2 cellular contexts compared by ENCODE assay signal in the genomic region with DNA sequence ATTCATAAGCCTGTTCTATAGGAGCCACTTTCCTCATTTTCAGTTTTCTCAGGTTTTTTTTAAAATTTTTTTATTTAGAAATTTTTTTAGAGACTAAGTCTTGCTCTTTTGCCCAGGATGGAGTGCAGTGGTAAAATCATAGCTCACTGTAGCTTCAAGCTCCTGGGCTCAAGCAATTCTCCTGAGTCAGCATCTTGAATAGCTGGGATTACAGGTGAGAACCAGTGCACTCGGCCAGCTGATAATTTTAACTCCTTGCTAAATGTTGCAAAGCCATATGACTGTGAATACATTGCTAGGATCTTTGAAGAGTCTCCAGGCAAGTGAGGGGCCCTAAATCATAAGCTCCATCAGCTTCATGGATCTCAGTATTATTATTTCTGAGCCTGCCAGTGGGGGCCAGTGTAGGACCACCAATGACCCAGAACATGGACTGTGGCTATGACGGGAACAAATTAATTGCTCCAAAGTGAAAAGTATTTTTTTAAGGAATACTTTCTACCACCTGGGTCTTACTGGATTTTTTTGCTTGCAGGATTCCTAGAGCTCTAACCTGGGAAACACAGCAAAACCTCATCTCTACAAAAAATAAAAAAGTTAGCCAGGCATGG.
TF ChIP-seq lines count a peak whose summit lies in the region.

No MANE protein-coding gene starts in this region.

TF ChIP-seq in IMR-90, 13 proteins besides CTCF, POLR2A, EP300 and RAD21 (continued from another document):
- TF ChIP-seq, protein P1, sequence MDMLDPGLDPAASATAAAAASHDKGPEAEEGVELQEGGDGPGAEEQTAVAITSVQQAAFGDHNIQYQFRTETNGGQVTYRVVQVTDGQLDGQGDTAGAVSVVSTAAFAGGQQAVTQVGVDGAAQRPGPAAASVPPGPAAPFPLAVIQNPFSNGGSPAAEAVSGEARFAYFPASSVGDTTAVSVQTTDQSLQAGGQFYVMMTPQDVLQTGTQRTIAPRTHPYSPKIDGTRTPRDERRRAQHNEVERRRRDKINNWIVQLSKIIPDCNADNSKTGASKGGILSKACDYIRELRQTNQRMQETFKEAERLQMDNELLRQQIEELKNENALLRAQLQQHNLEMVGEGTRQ (IDR thresholded peaks at IDR 0.05; ENCODE audit: low read depth, low read length): no peak

TF ChIP-seq in WTC11, 78 proteins besides CTCF, POLR2A, EP300 and RAD21 (continued from another document):
- TF ChIP-seq, protein P2, sequence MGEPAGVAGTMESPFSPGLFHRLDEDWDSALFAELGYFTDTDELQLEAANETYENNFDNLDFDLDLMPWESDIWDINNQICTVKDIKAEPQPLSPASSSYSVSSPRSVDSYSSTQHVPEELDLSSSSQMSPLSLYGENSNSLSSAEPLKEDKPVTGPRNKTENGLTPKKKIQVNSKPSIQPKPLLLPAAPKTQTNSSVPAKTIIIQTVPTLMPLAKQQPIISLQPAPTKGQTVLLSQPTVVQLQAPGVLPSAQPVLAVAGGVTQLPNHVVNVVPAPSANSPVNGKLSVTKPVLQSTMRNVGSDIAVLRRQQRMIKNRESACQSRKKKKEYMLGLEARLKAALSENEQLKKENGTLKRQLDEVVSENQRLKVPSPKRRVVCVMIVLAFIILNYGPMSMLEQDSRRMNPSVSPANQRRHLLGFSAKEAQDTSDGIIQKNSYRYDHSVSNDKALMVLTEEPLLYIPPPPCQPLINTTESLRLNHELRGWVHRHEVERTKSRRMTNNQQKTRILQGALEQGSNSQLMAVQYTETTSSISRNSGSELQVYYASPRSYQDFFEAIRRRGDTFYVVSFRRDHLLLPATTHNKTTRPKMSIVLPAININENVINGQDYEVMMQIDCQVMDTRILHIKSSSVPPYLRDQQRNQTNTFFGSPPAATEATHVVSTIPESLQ (CRISPR knock-in tag; IDR thresholded peaks at IDR 0.05): no peak
- TF ChIP-seq, protein P3, sequence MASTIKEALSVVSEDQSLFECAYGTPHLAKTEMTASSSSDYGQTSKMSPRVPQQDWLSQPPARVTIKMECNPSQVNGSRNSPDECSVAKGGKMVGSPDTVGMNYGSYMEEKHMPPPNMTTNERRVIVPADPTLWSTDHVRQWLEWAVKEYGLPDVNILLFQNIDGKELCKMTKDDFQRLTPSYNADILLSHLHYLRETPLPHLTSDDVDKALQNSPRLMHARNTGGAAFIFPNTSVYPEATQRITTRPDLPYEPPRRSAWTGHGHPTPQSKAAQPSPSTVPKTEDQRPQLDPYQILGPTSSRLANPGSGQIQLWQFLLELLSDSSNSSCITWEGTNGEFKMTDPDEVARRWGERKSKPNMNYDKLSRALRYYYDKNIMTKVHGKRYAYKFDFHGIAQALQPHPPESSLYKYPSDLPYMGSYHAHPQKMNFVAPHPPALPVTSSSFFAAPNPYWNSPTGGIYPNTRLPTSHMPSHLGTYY (CRISPR knock-in tag; IDR thresholded peaks at IDR 0.05): no peak
- no peak for TF ChIP-seq ZNF232 (CRISPR knock-in tag; IDR thresholded peaks at IDR 0.05)
- TF ChIP-seq CREB1 (CRISPR knock-in tag; IDR thresholded peaks at IDR 0.05): no peak
- TF ChIP-seq, protein P4, sequence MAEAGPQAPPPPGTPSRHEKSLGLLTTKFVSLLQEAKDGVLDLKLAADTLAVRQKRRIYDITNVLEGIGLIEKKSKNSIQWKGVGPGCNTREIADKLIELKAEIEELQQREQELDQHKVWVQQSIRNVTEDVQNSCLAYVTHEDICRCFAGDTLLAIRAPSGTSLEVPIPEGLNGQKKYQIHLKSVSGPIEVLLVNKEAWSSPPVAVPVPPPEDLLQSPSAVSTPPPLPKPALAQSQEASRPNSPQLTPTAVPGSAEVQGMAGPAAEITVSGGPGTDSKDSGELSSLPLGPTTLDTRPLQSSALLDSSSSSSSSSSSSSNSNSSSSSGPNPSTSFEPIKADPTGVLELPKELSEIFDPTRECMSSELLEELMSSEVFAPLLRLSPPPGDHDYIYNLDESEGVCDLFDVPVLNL (CRISPR knock-in tag; IDR thresholded peaks at IDR 0.05; ENCODE audit: borderline replicate concordance, low read depth): no peak
- TF ChIP-seq, protein P1 (CRISPR knock-in tag; IDR thresholded peaks at IDR 0.05): no peak
- TF ChIP-seq, protein P5, sequence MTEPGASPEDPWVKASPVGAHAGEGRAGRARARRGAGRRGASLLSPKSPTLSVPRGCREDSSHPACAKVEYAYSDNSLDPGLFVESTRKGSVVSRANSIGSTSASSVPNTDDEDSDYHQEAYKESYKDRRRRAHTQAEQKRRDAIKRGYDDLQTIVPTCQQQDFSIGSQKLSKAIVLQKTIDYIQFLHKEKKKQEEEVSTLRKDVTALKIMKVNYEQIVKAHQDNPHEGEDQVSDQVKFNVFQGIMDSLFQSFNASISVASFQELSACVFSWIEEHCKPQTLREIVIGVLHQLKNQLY (CRISPR knock-in tag; IDR thresholded peaks at IDR 0.05): no peak
- TF ChIP-seq CBFB (CRISPR knock-in tag; IDR thresholded peaks at IDR 0.05; ENCODE audit: low read depth): no peak
- TF ChIP-seq, protein P6, sequence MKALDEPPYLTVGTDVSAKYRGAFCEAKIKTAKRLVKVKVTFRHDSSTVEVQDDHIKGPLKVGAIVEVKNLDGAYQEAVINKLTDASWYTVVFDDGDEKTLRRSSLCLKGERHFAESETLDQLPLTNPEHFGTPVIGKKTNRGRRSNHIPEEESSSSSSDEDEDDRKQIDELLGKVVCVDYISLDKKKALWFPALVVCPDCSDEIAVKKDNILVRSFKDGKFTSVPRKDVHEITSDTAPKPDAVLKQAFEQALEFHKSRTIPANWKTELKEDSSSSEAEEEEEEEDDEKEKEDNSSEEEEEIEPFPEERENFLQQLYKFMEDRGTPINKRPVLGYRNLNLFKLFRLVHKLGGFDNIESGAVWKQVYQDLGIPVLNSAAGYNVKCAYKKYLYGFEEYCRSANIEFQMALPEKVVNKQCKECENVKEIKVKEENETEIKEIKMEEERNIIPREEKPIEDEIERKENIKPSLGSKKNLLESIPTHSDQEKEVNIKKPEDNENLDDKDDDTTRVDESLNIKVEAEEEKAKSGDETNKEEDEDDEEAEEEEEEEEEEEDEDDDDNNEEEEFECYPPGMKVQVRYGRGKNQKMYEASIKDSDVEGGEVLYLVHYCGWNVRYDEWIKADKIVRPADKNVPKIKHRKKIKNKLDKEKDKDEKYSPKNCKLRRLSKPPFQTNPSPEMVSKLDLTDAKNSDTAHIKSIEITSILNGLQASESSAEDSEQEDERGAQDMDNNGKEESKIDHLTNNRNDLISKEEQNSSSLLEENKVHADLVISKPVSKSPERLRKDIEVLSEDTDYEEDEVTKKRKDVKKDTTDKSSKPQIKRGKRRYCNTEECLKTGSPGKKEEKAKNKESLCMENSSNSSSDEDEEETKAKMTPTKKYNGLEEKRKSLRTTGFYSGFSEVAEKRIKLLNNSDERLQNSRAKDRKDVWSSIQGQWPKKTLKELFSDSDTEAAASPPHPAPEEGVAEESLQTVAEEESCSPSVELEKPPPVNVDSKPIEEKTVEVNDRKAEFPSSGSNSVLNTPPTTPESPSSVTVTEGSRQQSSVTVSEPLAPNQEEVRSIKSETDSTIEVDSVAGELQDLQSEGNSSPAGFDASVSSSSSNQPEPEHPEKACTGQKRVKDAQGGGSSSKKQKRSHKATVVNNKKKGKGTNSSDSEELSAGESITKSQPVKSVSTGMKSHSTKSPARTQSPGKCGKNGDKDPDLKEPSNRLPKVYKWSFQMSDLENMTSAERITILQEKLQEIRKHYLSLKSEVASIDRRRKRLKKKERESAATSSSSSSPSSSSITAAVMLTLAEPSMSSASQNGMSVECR (CRISPR knock-in tag; IDR thresholded peaks at IDR 0.05; ENCODE audit: borderline replicate concordance): no peak
- TF ChIP-seq, protein P7, sequence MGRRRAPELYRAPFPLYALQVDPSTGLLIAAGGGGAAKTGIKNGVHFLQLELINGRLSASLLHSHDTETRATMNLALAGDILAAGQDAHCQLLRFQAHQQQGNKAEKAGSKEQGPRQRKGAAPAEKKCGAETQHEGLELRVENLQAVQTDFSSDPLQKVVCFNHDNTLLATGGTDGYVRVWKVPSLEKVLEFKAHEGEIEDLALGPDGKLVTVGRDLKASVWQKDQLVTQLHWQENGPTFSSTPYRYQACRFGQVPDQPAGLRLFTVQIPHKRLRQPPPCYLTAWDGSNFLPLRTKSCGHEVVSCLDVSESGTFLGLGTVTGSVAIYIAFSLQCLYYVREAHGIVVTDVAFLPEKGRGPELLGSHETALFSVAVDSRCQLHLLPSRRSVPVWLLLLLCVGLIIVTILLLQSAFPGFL (CRISPR knock-in tag; IDR thresholded peaks at IDR 0.05; ENCODE audit: borderline replicate concordance): no peak
